9 cellular contexts compared by ENCODE assay signal in the genomic region with DNA sequence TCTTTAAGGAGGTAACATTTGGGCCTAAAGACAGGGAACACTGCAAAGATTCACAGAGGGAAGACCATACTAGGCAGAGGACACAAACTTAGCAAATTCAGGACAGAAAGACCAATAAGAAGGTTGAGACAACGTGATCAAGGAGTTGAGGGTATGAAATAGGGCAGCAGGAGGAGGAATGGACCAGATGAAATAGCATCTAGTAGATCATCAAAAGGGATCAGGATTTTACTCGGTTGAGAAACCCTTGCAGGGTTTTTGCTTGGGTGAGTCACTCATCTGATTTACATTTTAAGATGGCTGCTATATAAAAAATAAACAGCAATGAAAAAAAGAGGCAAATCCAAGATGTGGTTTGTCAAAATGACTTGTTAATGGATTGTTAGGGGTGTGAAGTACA. TPM values are rescaled to one million over a fixed set of nuclear protein-coding genes. Genes with fewer than 3 reads are reported as not detected.
A peak's percentile ranks its signal among the peaks of the same experiment; 100 is the strongest.
DNase-seq lines count a peak whose midpoint lies in the region; ATAC-seq and TF ChIP-seq lines count a peak whose summit lies in the region.
"Had no signal": no experiment of that assay in that cellular context is flagged by ENCODE, and none has a peak within 500 bp of the region (broad histone marks: within the 10 kb centered on the region; RNA-seq: fewer than 3 reads in every experiment).

No MANE protein-coding gene starts in this region.

- H3K27me3 ChIP-seq in SU-DHL-6 (ENCODE audit: low read length) (no peaks in the 10 kb centered on the region), stomach (no peaks in the 10 kb centered on the region), colonic mucosa (no peaks in the 10 kb centered on the region)

- no peak for TF ChIP-seq EP300 in stomach (IDR thresholded peaks at IDR 0.05)

- no peak for ATAC-seq in activated CD8-positive, alpha-beta memory T cell treated with anti-CD3 and anti-CD28 coated beads, Interleukin-2, amount 10 ng/mL, durations not matched to agents 7 days and 5 days
- ATAC-seq in GM21825 (IDR thresholded peaks at IDR 0.05; ENCODE audit: unreplicated experiment) (no peak), GM18861 (IDR thresholded peaks at IDR 0.05; ENCODE audit: unreplicated experiment) (no peak)
- ATAC-seq: lower lobe of right lung had no signal

- peaks cover 73 to 86% (median 84%) of the 10 kb centered on the region in 4 donors for H3K4me1 ChIP-seq in stomach
- H3K4me1 ChIP-seq in colonic mucosa = peaks cover 10% of the 10 kb centered on the region

- no peak for DNase-seq in activated CD8-positive, alpha-beta memory T cell treated with anti-CD3 and anti-CD28 coated beads, Interleukin-2, amount 10 ng/mL, durations not matched to agents 7 days and 5 days
- no peak for DNase-seq in activated CD8-positive, alpha-beta memory T cell treated with anti-CD3 and anti-CD28 coated beads for 24 hours
- peak; percentile 69 for DNase-seq in fibroblast of peridontal ligament (ENCODE audit: extremely low read depth)
- no peak for DNase-seq in stomach
- DNase-seq in colonic mucosa = no peak
- DNase-seq: lower lobe of right lung had no signal

- H3K36me3 ChIP-seq in SU-DHL-6 (ENCODE audit: low read length) = peaks cover 35% of the 10 kb centered on the region
- H3K36me3 ChIP-seq in stomach = peaks cover 6 to 17% (median 9%) of the 10 kb centered on the region in 4 donors
- no peaks in the 10 kb centered on the region for H3K36me3 ChIP-seq in colonic mucosa

- TF ChIP-seq CTCF in SU-DHL-6 (IDR thresholded peaks at IDR 0.05; ENCODE audit: insufficient read depth, low read length, poor library complexity, severe bottlenecking) (no peak), stomach (IDR thresholded peaks at IDR 0.05) (no peak), colonic mucosa (IDR thresholded peaks at IDR 0.05) (no peak)

- H3K4me3 ChIP-seq in SU-DHL-6 (ENCODE audit: insufficient read depth, low read length, poor library complexity, severe bottlenecking) (peak overlapping the region; percentile 12), stomach (peak overlapping the region in 1 of 4 donors; percentile 1), colonic mucosa (no peak overlapping the region)
- H3K4me3 ChIP-seq: lower lobe of right lung had no signal

- no peaks in the 10 kb centered on the region for H3K27me3 Mint-ChIP-seq in activated CD8-positive, alpha-beta memory T cell treated with anti-CD3 and anti-CD28 coated beads, Interleukin-2, amount 10 ng/mL, durations not matched to agents 7 days and 5 days

- intact Hi-C loops in stomach (cut with DNase I; ENCODE audit: low total_unique reads) = no loop called here
- intact Hi-C loops in colonic mucosa (cut with DNase I) = no loop called here

- H3K79me2 ChIP-seq in SU-DHL-6 (ENCODE audit: insufficient read depth, low read length) = peaks cover 96% of the 10 kb centered on the region

- H3K27ac Mint-ChIP-seq in activated CD8-positive, alpha-beta memory T cell treated with anti-CD3 and anti-CD28 coated beads, Interleukin-2, amount 10 ng/mL, durations not matched to agents 7 days and 5 days = peak overlapping the region; percentile 65

- H3K9me3 ChIP-seq in SU-DHL-6 (ENCODE audit: insufficient read depth, low read length) (no peaks in the 10 kb centered on the region), stomach (no peaks in the 10 kb centered on the region), colonic mucosa (no peaks in the 10 kb centered on the region)
- H3K9me3 ChIP-seq: lower lobe of right lung had no signal

- H3K9me3 Mint-ChIP-seq in activated CD8-positive, alpha-beta memory T cell treated with anti-CD3 and anti-CD28 coated beads, Interleukin-2, amount 10 ng/mL, durations not matched to agents 7 days and 5 days (ENCODE audit: low read depth) = no peaks in the 10 kb centered on the region

- WGBS in stomach, 5 donors = 7 to 21% (median 13%) methylated on average over 2 of the region's 2 CpGs

- peaks cover 52% of the 10 kb centered on the region for H3K36me3 Mint-ChIP-seq in activated CD8-positive, alpha-beta memory T cell treated with anti-CD3 and anti-CD28 coated beads, Interleukin-2, amount 10 ng/mL, durations not matched to agents 7 days and 5 days

- peaks cover 84% of the 10 kb centered on the region for H4K20me1 ChIP-seq in SU-DHL-6 (ENCODE audit: low read depth, low read length)

- peak overlapping the region; percentile 54 for H3K4me3 Mint-ChIP-seq in activated CD8-positive, alpha-beta memory T cell treated with anti-CD3 and anti-CD28 coated beads, Interleukin-2, amount 10 ng/mL, durations not matched to agents 7 days and 5 days

- TF ChIP-seq POLR2A in stomach (IDR thresholded peaks at IDR 0.05) = no peak

- no peak overlapping the region for H2AFZ ChIP-seq in SU-DHL-6 (ENCODE audit: low read depth, low read length, severe bottlenecking)

- no peak overlapping the region for H3K27ac ChIP-seq in SU-DHL-6 (ENCODE audit: low read depth, low read length)
- peak overlapping the region in 4 of 5 donors; percentile 4 to 47 (median 23) for H3K27ac ChIP-seq in stomach
- no peak overlapping the region for H3K27ac ChIP-seq in colonic mucosa
- H3K27ac ChIP-seq: lower lobe of right lung had no signal

- peaks cover 66% of the 10 kb centered on the region for H3K4me1 Mint-ChIP-seq in activated CD8-positive, alpha-beta memory T cell treated with anti-CD3 and anti-CD28 coated beads, Interleukin-2, amount 10 ng/mL, durations not matched to agents 7 days and 5 days

- H3K4me2 ChIP-seq in SU-DHL-6 (ENCODE audit: low read depth, low read length, poor library complexity, severe bottlenecking) = peak overlapping the region; percentile 70

- CTCF ChIA-PET in activated CD8-positive, alpha-beta memory T cell treated with anti-CD3 and anti-CD28 coated beads, Interleukin-2, amount 10 ng/mL, durations not matched to agents 7 days and 5 days (lab: Charles Lee) = interaction anchor here (0.7 to 1.6 kb wide), 2 partner anchors 59 to 791 kb away, joined by 3 to 4 read pairs; no protein-coding TSS in a partner anchor

- H3K9me2 ChIP-seq in SU-DHL-6 (replicated peaks; ENCODE audit: insufficient read depth, low read length) = no peaks in the 10 kb centered on the region

- peaks cover 20% of the 10 kb centered on the region for H3F3A ChIP-seq in SU-DHL-6 (ENCODE audit: insufficient read depth)

- H3K9ac ChIP-seq in SU-DHL-6 (ENCODE audit: low read length) (peak overlapping the region; percentile 20; the same call in 1 of the 2 replicates), colonic mucosa (ENCODE audit: low read depth in 2 of 2, low read length in 2 of 2) (no peak overlapping the region)

RNA-seq across cellular contexts. Expression of gene BCLAF1, which starts 4.7 kb away (rescaled TPM):
- total RNA-seq in activated CD8-positive, alpha-beta memory T cell treated with anti-CD3 and anti-CD28 coated beads, Interleukin-2, amount 10 ng/mL, durations not matched to agents 7 days and 5 days = 100 to 1,000 TPM; 127 to 179 TPM
- total RNA-seq in stomach (100 to 1,000 TPM; 137 to 294 (median 172) TPM), colonic mucosa (100 to 1,000 TPM; 127 to 143 TPM)
- 10 to 100 TPM; 12.8 to 17.7 (median 16.2) TPM for polyA plus RNA-seq in stomach

RNA-seq across cellular contexts. Expression of gene MTFR2, which starts 34.8 kb away (rescaled TPM):
- total RNA-seq in activated CD8-positive, alpha-beta memory T cell treated with anti-CD3 and anti-CD28 coated beads, Interleukin-2, amount 10 ng/mL, durations not matched to agents 7 days and 5 days = 10 to 100 TPM; 31.8 to 35.8 TPM
- 1 to 10 TPM in 2 of 5 donors, not detected in 3; 1.8 to 4.0 TPM for total RNA-seq in stomach
- polyA plus RNA-seq in stomach = 1 to 10 TPM; 1.8 to 2.6 (median 2.0) TPM
- total RNA-seq in colonic mucosa = 1 to 10 TPM; 2.2 to 9.8 TPM

Comparison
In these comparisons a context has a peak if more than half of its experiments do, and no peak if none do; other contexts are left out.
1. H3K27ac ChIP-seq: peak in stomach (4 of 5); none in SU-DHL-6 (single experiment) and colonic mucosa (single experiment).